Comparison of ENCODE assay signal across 1 cellular context in the genomic region with DNA sequence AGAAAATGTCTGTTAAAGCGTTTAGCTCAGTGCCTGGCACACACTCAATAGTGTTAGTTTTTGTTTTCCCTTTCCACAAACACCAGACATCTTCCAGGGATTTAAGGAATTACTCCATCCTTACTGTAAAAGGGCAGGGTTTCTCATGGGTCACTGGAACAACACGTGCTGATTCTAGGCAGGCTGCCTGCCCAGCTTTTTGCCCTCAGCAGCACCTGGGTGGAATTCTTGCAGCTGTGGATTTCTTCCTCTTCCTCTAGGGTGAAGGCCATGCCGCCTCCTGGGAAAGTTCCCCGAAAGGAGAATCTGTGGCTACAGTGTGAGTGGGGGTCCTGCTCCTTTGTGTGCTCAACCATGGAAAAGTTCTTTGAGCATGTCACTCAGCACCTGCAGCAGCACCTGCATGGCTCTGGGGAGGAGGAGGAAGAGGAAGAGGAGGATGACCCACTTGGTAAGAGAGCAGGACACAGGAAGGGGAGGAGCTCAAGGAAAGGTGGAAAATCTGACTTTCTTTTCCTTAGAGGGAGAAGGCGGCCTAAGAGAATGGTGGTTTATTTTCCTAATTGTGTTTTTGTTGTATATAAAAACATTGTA.
TF ChIP-seq lines count a peak whose summit lies in the region.

No MANE protein-coding gene starts in this region.

TF ChIP-seq in H1, 55 proteins besides CTCF, POLR2A, EP300 and RAD21:
- TF ChIP-seq EZH2 (IDR thresholded peaks at IDR 0.05; ENCODE audit: low read depth, low read length, severe bottlenecking): no peak
TF ChIP-seq in H1: peak in this region for 0.
